ENCODE assay signal across 9 cellular contexts in genomic region chr6:135002974-135003703, GRCh38. TPM values are rescaled to one million over a fixed set of nuclear protein-coding genes. Genes with fewer than 3 reads are reported as not detected.
DNase-seq lines count a peak whose midpoint lies in the region; ATAC-seq, FAIRE-seq and TF ChIP-seq lines count a peak whose summit lies in the region.
"Had no signal": no experiment of that assay in that cellular context is flagged by ENCODE, and none has a peak within 500 bp of the region (broad histone marks: within the 10 kb centered on the region; RNA-seq: fewer than 3 reads in every experiment).

No MANE protein-coding gene starts in this region.

- TF ChIP-seq CTCF in K562 (IDR thresholded peaks at IDR 0.05 in 2 of 3, conservative IDR thresholded peaks at IDR 0.05 in 1 of 3; ENCODE audit: insufficient read depth in 2 of 3, low read depth in 1 of 3, low read length in 3 of 3): no peak

- peak; percentile 81 for ATAC-seq in activated CD4-positive, alpha-beta T cell treated with anti-CD3 and anti-CD28 coated beads for 36 hours
- ATAC-seq in GM21515 (IDR thresholded peaks at IDR 0.05; ENCODE audit: unreplicated experiment): peak; percentile 98
- peak; percentile 96 for ATAC-seq in HG03159 (IDR thresholded peaks at IDR 0.05; ENCODE audit: unreplicated experiment)
- peak; percentile 65 for ATAC-seq in K562

- in situ Hi-C loops in K562 (cut with MboI): no loop called here

- no peaks in the 10 kb centered on the region for H3K9me1 ChIP-seq in K562 (ENCODE audit: control insufficient read depth, insufficient read depth, low read length)

- no peak overlapping the region for H2AFZ ChIP-seq in K562 (ENCODE audit: low read depth, low read length)

- no peaks in the 10 kb centered on the region for H3K27me3 Mint-ChIP-seq in activated CD4-positive, alpha-beta T cell treated with anti-CD3 and anti-CD28 coated beads for 36 hours

- no peak overlapping the region for H3K27ac ChIP-seq in K562 (ENCODE audit: extremely low read depth, low read depth, low read length)
- H3K27ac ChIP-seq: dorsolateral prefrontal cortex had no signal

- H3K4me3 ChIP-seq in K562: no peak overlapping the region
- H3K4me3 ChIP-seq: dorsolateral prefrontal cortex had no signal

- peaks cover 8 to 18% of the 10 kb centered on the region in 2 experiments; a peak in 3 of 5 replicates for H3K4me1 ChIP-seq in K562 (replicated peaks in 1 of 2; ENCODE audit: control insufficient read depth in 2 of 2, insufficient read depth in 2 of 2, low read length in 2 of 2)

- H3K4me1 Mint-ChIP-seq in activated CD4-positive, alpha-beta T cell treated with anti-CD3 and anti-CD28 coated beads for 36 hours: peaks cover 18% of the 10 kb centered on the region

- intact Hi-C loops in activated CD4-positive, alpha-beta T cell treated with anti-CD3 and anti-CD28 coated beads for 36 hours (cut with DNase I, micrococcal nuclease): loop anchor here (2.0 to 10.0 kb wide), 2 partner anchors 24 to 422 kb away; no protein-coding TSS in a partner anchor
- intact Hi-C loops in K562 (cut with micrococcal nuclease): loop anchor here (10.0 kb wide), 1 partner anchor 82 kb away; no protein-coding TSS in a partner anchor

- no peaks in the 10 kb centered on the region for H3K9me3 Mint-ChIP-seq in activated CD4-positive, alpha-beta T cell treated with anti-CD3 and anti-CD28 coated beads for 36 hours (ENCODE audit: low read depth)

- POLR2A ChIA-PET in activated CD4-positive, alpha-beta T cell treated with anti-CD3 and anti-CD28 coated beads for 36 hours (lab: Charles Lee): no interaction called here
- POLR2A ChIA-PET in K562 (lab: Yijun Ruan, JAX): interaction anchor here (1.3 to 1.4 kb wide), 2 partner anchors 8 to 53 kb away, joined by 3 to 5 read pairs; no protein-coding TSS in a partner anchor

- TF ChIP-seq RAD21 in K562 (CRISPR knock-in tag; conservative IDR thresholded peaks at IDR 0.05 in 1 of 2, IDR thresholded peaks at IDR 0.05 in 1 of 2): no peak

- TF ChIP-seq EP300 in K562 (IDR thresholded peaks at IDR 0.05; ENCODE audit: low read length): no peak

- H3K9ac ChIP-seq in K562 (ENCODE audit: insufficient read depth in 1 of 2, low read depth in 2 of 2, low read length in 2 of 2): no peak overlapping the region

- no peak overlapping the region for H3K4me2 ChIP-seq in K562 (ENCODE audit: insufficient read depth, low read length)

- no peaks in the 10 kb centered on the region for H3K27me3 ChIP-seq in K562 (ENCODE audit: control insufficient read depth in 2 of 2, insufficient read depth in 2 of 2, low read length in 2 of 2)
- H3K27me3 ChIP-seq: dorsolateral prefrontal cortex had no signal

- H4K20me1 ChIP-seq in K562 (replicated peaks; ENCODE audit: control insufficient read depth, insufficient read depth, low read length): no peaks in the 10 kb centered on the region

- no peak for DNase-seq in activated CD4-positive, alpha-beta T cell treated with anti-CD3 and anti-CD28 coated beads for 36 hours
- DNase-seq in activated CD4-positive, alpha-beta T cell treated with anti-CD3 and anti-CD28 coated beads for 48 hours: no peak
- DNase-seq in K562 (ENCODE audit: extremely low read depth in 1 of 4, low spot score in 3 of 4) (peak in 1 of 4 experiments; percentile 57), NCI-H2029 (lab: John Stamatoyannopoulos, UW) (no peak), foreskin melanocyte (no peak)
- no peak for DNase-seq in stimulated activated CD4-positive, alpha-beta T cell treated with anti-CD3 and anti-CD28 coated beads, Interleukin-2, amount 100 ng/mL, for 24 hours
- DNase-seq: dorsolateral prefrontal cortex had no signal

- no peak for FAIRE-seq in K562 (lab: Jason Lieb, UNC)

- no peaks in the 10 kb centered on the region for H3K9me3 ChIP-seq in K562 (replicated peaks; ENCODE audit: control insufficient read depth, insufficient read depth, low read depth, low read length)

- CTCF ChIA-PET in activated CD4-positive, alpha-beta T cell treated with anti-CD3 and anti-CD28 coated beads for 36 hours (lab: Charles Lee): interaction anchor here (0.7 to 1.7 kb wide), 6 partner anchors 10 to 267 kb away, joined by 3 to 9 read pairs (median 4); no protein-coding TSS in a partner anchor
- CTCF ChIA-PET in K562 (lab: Yijun Ruan, JAX; ENCODE audit: low intra/inter-chr PET ratio): no interaction called here

- no peak for TF ChIP-seq POLR2A in K562 (conservative IDR thresholded peaks at IDR 0.05)

- BruUV-seq in K562 (replicated peaks; lab: Mats Ljungman, UMichigan): no TSS peak

- peaks cover 47% of the 10 kb centered on the region for H3K36me3 ChIP-seq in K562 (ENCODE audit: control insufficient read depth, insufficient read depth, low read length)

- no peak overlapping the region for H3K27ac Mint-ChIP-seq in activated CD4-positive, alpha-beta T cell treated with anti-CD3 and anti-CD28 coated beads for 36 hours

- H3K79me2 ChIP-seq in K562 (ENCODE audit: control insufficient read depth, insufficient read depth, low read length): peaks cover 30% of the 10 kb centered on the region

- peaks cover 9% of the 10 kb centered on the region for H3K36me3 Mint-ChIP-seq in activated CD4-positive, alpha-beta T cell treated with anti-CD3 and anti-CD28 coated beads for 36 hours (ENCODE audit: low read depth)

- WGBS in K562 (ENCODE audit: insufficient coverage, low coverage, missing lambda C conversion rate): 50% methylated on average over 6 of the region's 6 CpGs

- no peak overlapping the region for H3K4me3 Mint-ChIP-seq in activated CD4-positive, alpha-beta T cell treated with anti-CD3 and anti-CD28 coated beads for 36 hours

TF ChIP-seq in K562, 482 proteins besides CTCF, POLR2A, EP300 and RAD21 (continues in another document):
- TF ChIP-seq ZNF384 (IDR thresholded peaks at IDR 0.05; ENCODE audit: low read depth, low read length) (peak; percentile 63; the same call in 1 of the 2 replicates), NCOA1 (IDR thresholded peaks at IDR 0.05; ENCODE audit: low read depth) (no peak)

RNA-seq across cellular contexts. Expression of gene HBS1L, which starts 51.5 kb away (rescaled TPM):
- total RNA-seq in activated CD4-positive, alpha-beta T cell treated with anti-CD3 and anti-CD28 coated beads for 36 hours: 100 to 1,000 TPM; 133 to 141 TPM
- total RNA-seq in K562 (2011; cell fraction: chromatin; rRNA removed; ENCODE audit: low replicate concordance): 82.7 and 242 TPM in 2 replicates
- total RNA-seq in K562 (2011; cell fraction: nucleolus; rRNA removed): 27.5 and 35.5 TPM in 2 replicates
- 68.2 and 121 TPM in 2 replicates for total RNA-seq in K562 (2011; cell fraction: nucleoplasm; rRNA removed)
- total RNA-seq in K562 (2014; rRNA removed) (133 and 145 TPM in 2 replicates), K562 (2014; rRNA removed; fragmentation: Illumina TruSeq; extraction: Trizol) (184 and 207 TPM in 2 replicates), K562 (2015; rRNA removed; fragmentation: Illumina TruSeq; extraction: Trizol) (161 and 170 TPM in 2 replicates), K562 (2021) (128 and 140 TPM in 2 replicates)
- polyA plus RNA-seq in K562 (2011; rRNA removed) (131 and 175 TPM in 2 replicates), K562 (2014; fragmentation: Illumina TruSeq; extraction: Trizol) (117 and 121 TPM in 2 replicates), K562 (2014; fragmentation: Nextera tagmentation; extraction: Ambion mirVana) (100 to 1,000 TPM; 101 to 199 TPM), K562 (2014; rRNA removed) (115 and 120 TPM in 2 replicates)
- 34.0 and 60.3 TPM in 2 replicates for polyA plus RNA-seq in K562 (2011; cell fraction: cytosol; rRNA removed)
- 57.7 and 92.5 TPM in 2 replicates for polyA plus RNA-seq in K562 (2011; cell fraction: nucleus; rRNA removed)
- 75.8 and 104 TPM in 2 replicates for polyA plus RNA-seq in K562 (2012)
- 345 and 377 TPM in 2 replicates for polyA minus RNA-seq in K562 (2011; rRNA and poly(A)+ RNA removed)
- 82.5 and 96.0 TPM in 2 replicates for polyA minus RNA-seq in K562 (2011; cell fraction: cytosol; rRNA and poly(A)+ RNA removed)
- polyA minus RNA-seq in K562 (2011; cell fraction: nucleus; rRNA and poly(A)+ RNA removed): 84.1 and 152 TPM in 2 replicates

RNA-seq across cellular contexts. Expression of gene ALDH8A1, which starts 53.2 kb away (rescaled TPM):
- 1 to 10 TPM in 1 of 2 experiments, under 1 TPM in 1; 0.67 to 1.7 TPM for total RNA-seq in activated CD4-positive, alpha-beta T cell treated with anti-CD3 and anti-CD28 coated beads for 36 hours
- 0.55 and 0.74 TPM in 2 replicates for total RNA-seq in K562 (2011; cell fraction: chromatin; rRNA removed; ENCODE audit: low replicate concordance)
- total RNA-seq in K562 (2011; cell fraction: nucleolus; rRNA removed): not detected in 2 replicates
- total RNA-seq in K562 (2011; cell fraction: nucleoplasm; rRNA removed): 0.76 TPM in 1 of 2 replicates, not detected in the other
- 0.04 and 0.05 TPM in 2 replicates for total RNA-seq in K562 (2014; rRNA removed)
- total RNA-seq in K562 (2014; rRNA removed; fragmentation: Illumina TruSeq; extraction: Trizol): 0.04 TPM in 1 of 2 replicates, not detected in the other
- 0.18 and 0.19 TPM in 2 replicates for total RNA-seq in K562 (2015; rRNA removed; fragmentation: Illumina TruSeq; extraction: Trizol)
- total RNA-seq in K562 (2021): 0.16 and 0.18 TPM in 2 replicates
- 0.03 and 0.08 TPM in 2 replicates for polyA plus RNA-seq in K562 (2011; rRNA removed)
- polyA plus RNA-seq in K562 (2011; cell fraction: cytosol; rRNA removed): 0.01 and 0.06 TPM in 2 replicates
- polyA plus RNA-seq in K562 (2011; cell fraction: nucleus; rRNA removed): 0.21 TPM in 1 of 2 replicates, not detected in the other
- 0.04 and 0.05 TPM in 2 replicates for polyA plus RNA-seq in K562 (2012)
- 0.08 TPM in 1 of 2 replicates, not detected in the other for polyA plus RNA-seq in K562 (2014; fragmentation: Illumina TruSeq; extraction: Trizol)
- under 1 TPM in 1 of 2 experiments, not detected in 1; 0.03 TPM for polyA plus RNA-seq in K562 (2014; fragmentation: Nextera tagmentation; extraction: Ambion mirVana)
- 0.03 TPM in 2 replicates for polyA plus RNA-seq in K562 (2014; rRNA removed)
- 0.15 TPM in 1 of 2 replicates, not detected in the other for polyA minus RNA-seq in K562 (2011; rRNA and poly(A)+ RNA removed)
- not detected in 2 replicates for polyA minus RNA-seq in K562 (2011; cell fraction: cytosol; rRNA and poly(A)+ RNA removed)
- polyA minus RNA-seq in K562 (2011; cell fraction: nucleus; rRNA and poly(A)+ RNA removed): 0.78 TPM in 1 of 2 replicates, not detected in the other
